8 cellular contexts compared by ENCODE assay signal in genomic region chr4:98996056-98996941, GRCh38. TPM values are rescaled to one million over a fixed set of nuclear protein-coding genes. Genes with fewer than 3 reads are reported as not detected.
DNase-seq lines count a peak whose midpoint lies in the region; ATAC-seq, FAIRE-seq and TF ChIP-seq lines count a peak whose summit lies in the region.

No MANE protein-coding gene starts in this region.

- H3K36me3 Mint-ChIP-seq in WTC11: 0 out of 2 replicates have a peak, but pooled peaks cover 2% of the 10 kb centered on the region
- peaks cover 0 to 6% (median 5%) of the 10 kb centered on the region in 5 donors for H3K36me3 Mint-ChIP-seq in naive thymus-derived CD4-positive, alpha-beta T cell

- CTCF ChIA-PET in WTC11 (lab: Charles Lee): interaction anchor here (1.0 to 2.6 kb wide), 8 partner anchors 11 to 409 kb away, joined by 3 to 76 read pairs (median 6); no protein-coding TSS in a partner anchor
- CTCF ChIA-PET in naive thymus-derived CD4-positive, alpha-beta T cell (lab: Charles Lee): interaction anchor here (0.8 to 5.9 kb wide), 12 partner anchors 11 to 546 kb away, joined by 3 to 126 read pairs (median 4); no protein-coding TSS in a partner anchor

- ATAC-seq in GM21576 (IDR thresholded peaks at IDR 0.05; ENCODE audit: unreplicated experiment): peak; percentile 15
- no peak for ATAC-seq in WTC11
- no peak for ATAC-seq in naive thymus-derived CD4-positive, alpha-beta T cell

- H3K36me3 ChIP-seq in esophagus (ENCODE audit: control insufficient read depth in 2 of 2, insufficient read depth in 2 of 2, low read length in 1 of 2) (no peaks in the 10 kb centered on the region), uterus (no peaks in the 10 kb centered on the region)
- peaks cover 0 to 3% (median 0%) of the 10 kb centered on the region in 3 experiments for H3K36me3 ChIP-seq in naive thymus-derived CD4-positive, alpha-beta T cell (ENCODE audit: control insufficient read depth in 2 of 3, insufficient read depth in 3 of 3, low read length in 3 of 3)

- peak overlapping the region; percentile 84 to 87 for H3K27ac ChIP-seq in esophagus (ENCODE audit: low read depth in 2 of 2, low read length in 1 of 2)
- H3K27ac ChIP-seq in naive thymus-derived CD4-positive, alpha-beta T cell (ENCODE audit: low read depth, low read length): peak overlapping the region; percentile 85
- peak overlapping the region; percentile 88 to 93 for H3K27ac ChIP-seq in uterus

- WGBS in esophagus, 2 donors: 2 to 3% methylated on average over 45 to 61 of the region's 61 CpGs

- TF ChIP-seq CTCF in WTC11 (IDR thresholded peaks at IDR 0.05): no peak
- no peak for TF ChIP-seq CTCF in uterus (IDR thresholded peaks at IDR 0.05)
- no peak for TF ChIP-seq CTCF in D721Med (IDR thresholded peaks at IDR 0.05; ENCODE audit: insufficient read depth, missing control alignments)

- H3K9me3 Mint-ChIP-seq in WTC11: peaks cover 8% of the 10 kb centered on the region
- no peaks in the 10 kb centered on the region for H3K9me3 Mint-ChIP-seq in naive thymus-derived CD4-positive, alpha-beta T cell

- peak; percentile 52 for DNase-seq in ELR (ENCODE audit: low read depth)
- peak; percentile 35 to 53 for DNase-seq in Kasumi-1 (lab: John Stamatoyannopoulos, UW)
- DNase-seq in WTC11 (ENCODE audit: low spot score): no peak
- peak in 2 of 9 donors; percentile 12 to 50 for DNase-seq in naive thymus-derived CD4-positive, alpha-beta T cell
- DNase-seq in uterus: peak in 1 of 2 donors; percentile 19
- DNase-seq in D721Med (ENCODE audit: insufficient read length, low spot score): no peak

- H3K27me3 ChIP-seq in esophagus (ENCODE audit: control insufficient read depth in 1 of 2, insufficient read depth in 2 of 2, low read length in 2 of 2): no peaks in the 10 kb centered on the region
- no peaks in the 10 kb centered on the region for H3K27me3 ChIP-seq in naive thymus-derived CD4-positive, alpha-beta T cell (ENCODE audit: control insufficient read depth in 2 of 2, insufficient read depth in 2 of 2, low read length in 2 of 2)
- no peaks in the 10 kb centered on the region for H3K27me3 ChIP-seq in uterus

- H3K9me3 ChIP-seq in esophagus (ENCODE audit: control insufficient read depth in 2 of 2, insufficient read depth in 1 of 2, low read depth in 1 of 2, low read length in 1 of 2) (no peaks in the 10 kb centered on the region), uterus (no peaks in the 10 kb centered on the region)
- H3K9me3 ChIP-seq in naive thymus-derived CD4-positive, alpha-beta T cell (ENCODE audit: control insufficient read depth in 2 of 3, low read length in 3 of 3): no peaks in the 10 kb centered on the region

- intact Hi-C loops in naive thymus-derived CD4-positive, alpha-beta T cell (cut with micrococcal nuclease): loop anchor here in 1 of 2 donors (5.0 kb wide), 2 partner anchors 821 to 896 kb away; partner anchors contain the start of genes DAPP1 and LAMTOR3
- intact Hi-C loops in uterus (cut with DNase I; ENCODE audit: low total_unique reads): no loop called here

- no peak for FAIRE-seq in D721Med (lab: Jason Lieb, UNC)

- no peaks in the 10 kb centered on the region for H3K27me3 Mint-ChIP-seq in WTC11 (ENCODE audit: low read depth)
- H3K27me3 Mint-ChIP-seq in naive thymus-derived CD4-positive, alpha-beta T cell: no peaks in the 10 kb centered on the region

- POLR2A ChIA-PET in WTC11 (lab: Charles Lee): interaction anchor here (1.0 to 3.0 kb wide), 8 partner anchors 10 to 853 kb away, joined by 4 to 42 read pairs (median 9); partner anchors contain the start of genes ADH5, EIF4E, RAP1GDS1 and STPG2
- POLR2A ChIA-PET in naive thymus-derived CD4-positive, alpha-beta T cell (lab: Charles Lee): interaction anchor here (1.0 to 5.5 kb wide), 11 partner anchors 33 to 950 kb away, joined by 3 to 46 read pairs (median 8); partner anchors contain the start of genes ADH5, DNAJB14, EIF4E and LAMTOR3

- H3K27ac Mint-ChIP-seq in WTC11: peak overlapping the region; percentile 52; the same call in 1 of the 2 replicates
- H3K27ac Mint-ChIP-seq in naive thymus-derived CD4-positive, alpha-beta T cell: peak overlapping the region; percentile 1 to 89 (median 45)

- TF ChIP-seq POLR2A in uterus (IDR thresholded peaks at IDR 0.05): no peak

- H3K4me3 ChIP-seq in esophagus (ENCODE audit: low read depth in 1 of 2, low read length in 2 of 2) (peak overlapping the region; percentile 91 to 96), uterus (peak overlapping the region; percentile 73 to 98)
- peak overlapping the region; percentile 91 for H3K4me3 ChIP-seq in naive thymus-derived CD4-positive, alpha-beta T cell (ENCODE audit: low read length)

- peaks cover 43% of the 10 kb centered on the region for H3K4me1 Mint-ChIP-seq in WTC11
- peaks cover 30 to 58% (median 50%) of the 10 kb centered on the region in 7 donors for H3K4me1 Mint-ChIP-seq in naive thymus-derived CD4-positive, alpha-beta T cell

- no peaks in the 10 kb centered on the region for H3K4me1 ChIP-seq in esophagus (ENCODE audit: control insufficient read depth in 2 of 2, insufficient read depth in 2 of 2, low read length in 1 of 2)
- peaks cover 10 to 13% of the 10 kb centered on the region in 2 donors for H3K4me1 ChIP-seq in naive thymus-derived CD4-positive, alpha-beta T cell (ENCODE audit: control insufficient read depth in 2 of 2, insufficient read depth in 2 of 2, low read length in 2 of 2)
- no peaks in the 10 kb centered on the region for H3K4me1 ChIP-seq in uterus

- peak overlapping the region; percentile 86 for H3K4me3 Mint-ChIP-seq in WTC11
- H3K4me3 Mint-ChIP-seq in naive thymus-derived CD4-positive, alpha-beta T cell: peak overlapping the region; percentile 79 to 98 (median 89)

TF ChIP-seq in WTC11, 78 proteins besides CTCF, POLR2A, EP300 and RAD21:
- TF ChIP-seq SOX15 (CRISPR knock-in tag; IDR thresholded peaks at IDR 0.05) (no peak), CBFB (CRISPR knock-in tag; IDR thresholded peaks at IDR 0.05; ENCODE audit: low read depth) (0 out of 2 replicates have a peak, but pooled peaks have one; percentile 1), SP1 (CRISPR knock-in tag; conservative IDR thresholded peaks at IDR 0.05) (peak; percentile 45; the same call in 1 of the 2 replicates), ZNF121 (CRISPR knock-in tag; IDR thresholded peaks at IDR 0.05) (no peak), CREM (CRISPR knock-in tag; IDR thresholded peaks at IDR 0.05) (0 out of 2 replicates have a peak, but pooled peaks have one; percentile 51), ZNF671 (CRISPR knock-in tag; IDR thresholded peaks at IDR 0.05) (peak; percentile 33; the same call in 1 of the 2 replicates), ZNF416 (CRISPR knock-in tag; IDR thresholded peaks at IDR 0.05) (0 out of 2 replicates have a peak, but pooled peaks have one; percentile 55), PRRX2 (CRISPR knock-in tag; IDR thresholded peaks at IDR 0.05) (peak; percentile 37; the same call in 1 of the 2 replicates), E2F5 (CRISPR knock-in tag; IDR thresholded peaks at IDR 0.05) (0 out of 2 replicates have a peak, but pooled peaks have one; percentile 5), EMX1 (CRISPR knock-in tag; IDR thresholded peaks at IDR 0.05) (peak; percentile 67; the same call in 1 of the 2 replicates), JAZF1 (CRISPR knock-in tag; IDR thresholded peaks at IDR 0.05) (no peak), TP53 (CRISPR knock-in tag; IDR thresholded peaks at IDR 0.05) (0 out of 2 replicates have a peak, but pooled peaks have one; percentile 42)
- TF ChIP-seq, protein P1, sequence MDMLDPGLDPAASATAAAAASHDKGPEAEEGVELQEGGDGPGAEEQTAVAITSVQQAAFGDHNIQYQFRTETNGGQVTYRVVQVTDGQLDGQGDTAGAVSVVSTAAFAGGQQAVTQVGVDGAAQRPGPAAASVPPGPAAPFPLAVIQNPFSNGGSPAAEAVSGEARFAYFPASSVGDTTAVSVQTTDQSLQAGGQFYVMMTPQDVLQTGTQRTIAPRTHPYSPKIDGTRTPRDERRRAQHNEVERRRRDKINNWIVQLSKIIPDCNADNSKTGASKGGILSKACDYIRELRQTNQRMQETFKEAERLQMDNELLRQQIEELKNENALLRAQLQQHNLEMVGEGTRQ (CRISPR knock-in tag; IDR thresholded peaks at IDR 0.05): peak; percentile 44

RNA-seq across cellular contexts. Expression of gene METAP1, which starts 0.8 kb away (rescaled TPM):
- total RNA-seq in WTC11 (2021): 86.7 to 102 TPM (median 91.4 TPM) in 3 replicates
- 10 to 100 TPM; 47.7 to 48.6 TPM for polyA plus RNA-seq in esophagus
- 10 to 100 TPM; 29.1 to 50.7 (median 40.2) TPM for total RNA-seq in naive thymus-derived CD4-positive, alpha-beta T cell
- 10 to 100 TPM; 26.0 to 30.4 TPM for polyA plus RNA-seq in naive thymus-derived CD4-positive, alpha-beta T cell
- total RNA-seq in uterus: 10 to 100 TPM; 34.1 to 50.7 (median 36.3) TPM

Comparison
In these comparisons a context has a peak if more than half of its experiments do, and no peak if none do; other contexts are left out.
1. DNase-seq: peak in ELR (single experiment) and Kasumi-1 (2 of 2); none in WTC11 (single experiment) and D721Med (single experiment).
2. Peak in every context shown above with its lines, with median percentiles within 50 percentile points of each other: H3K27ac ChIP-seq and H3K4me3 ChIP-seq.